17 cellular contexts compared by ENCODE assay signal in genomic region chr19:49915271-49915670, GRCh38. TPM values are rescaled to one million over a fixed set of nuclear protein-coding genes. Genes with fewer than 3 reads are reported as not detected.
DNase-seq lines count a peak whose midpoint lies in the region; ATAC-seq, FAIRE-seq and TF ChIP-seq lines count a peak whose summit lies in the region.
"Had no signal": no experiment of that assay in that cellular context is flagged by ENCODE, and none has a peak within 500 bp of the region (broad histone marks: within the 10 kb centered on the region; RNA-seq: fewer than 3 reads in every experiment).

No MANE protein-coding gene starts in this region.

- H2BK12ac ChIP-seq in H9 (ENCODE audit: insufficient read length, low read depth, low read length) = no peak overlapping the region

- H2BK15ac ChIP-seq in H9 (ENCODE audit: low read depth, low read length) = no peak overlapping the region

- peaks cover 6% of the 10 kb centered on the region; the same call in 1 of the 2 replicates for H3K79me2 ChIP-seq in H9 (ENCODE audit: insufficient read depth, low read length)

- H3K4me1 ChIP-seq in CD8-positive, alpha-beta memory T cell (ENCODE audit: insufficient read depth, low read length) = peaks cover 10% of the 10 kb centered on the region
- no peaks in the 10 kb centered on the region for H3K4me1 ChIP-seq in H9 (ENCODE audit: insufficient read depth, low read length)
- H3K4me1 ChIP-seq in kidney (ENCODE audit: control insufficient read depth in 1 of 2, insufficient read depth in 1 of 2, low read depth in 1 of 2, low read length in 2 of 2) = peaks cover 0 to 7% of the 10 kb centered on the region in 2 donors
- H3K4me1 ChIP-seq: neural progenitor cell had no signal

- H3K79me1 ChIP-seq in H9 (ENCODE audit: insufficient read depth, low read depth, low read length, poor library complexity, severe bottlenecking) = peaks cover 9% of the 10 kb centered on the region

- H3K27me3 ChIP-seq in CD8-positive, alpha-beta memory T cell (ENCODE audit: insufficient read depth, low read length, poor library complexity, severe bottlenecking) = no peaks in the 10 kb centered on the region
- H3K27me3 ChIP-seq in H9 (ENCODE audit: insufficient read depth, low read length) = no peaks in the 10 kb centered on the region
- H3K27me3 ChIP-seq: neural progenitor cell had no signal

- WGBS in H9 (ENCODE audit: extremely low coverage, insufficient read length, low lambda C conversion rate) = no CpG with 5 or more reads among the region's 6 CpGs

- peaks cover 0 to 76% (median 15%) of the 10 kb centered on the region in 3 donors for H3K36me3 Mint-ChIP-seq in CD8-positive, alpha-beta memory T cell
- H3K36me3 Mint-ChIP-seq in H9 (ENCODE audit: insufficient read depth in 1 of 3, low read depth in 3 of 3) (peaks cover 50 to 80% (median 79%) of the 10 kb centered on the region in 3 experiments), memory B cell (peaks cover 17% of the 10 kb centered on the region)
- H3K36me3 Mint-ChIP-seq in activated naive CD8-positive, alpha-beta T cell treated with anti-CD3 and anti-CD28 coated beads, Interleukin-2, amount 10 ng/mL, durations not matched to agents 7 days and 5 days = peaks cover 36% of the 10 kb centered on the region

- intact Hi-C loops in kidney (cut with DNase I) = no loop called here

- H3K9ac ChIP-seq in H9 (ENCODE audit: extremely low read depth, insufficient read length, low read length) (no peak overlapping the region), kidney (ENCODE audit: low read length in 2 of 2) (no peak overlapping the region)
- H3K9ac ChIP-seq: neural progenitor cell had no signal

- H3K27ac Mint-ChIP-seq in CD8-positive, alpha-beta memory T cell = peak overlapping the region in 6 of 8 donors; percentile 14 to 76 (median 58)
- H3K27ac Mint-ChIP-seq in H9 (peak overlapping the region in 1 of 3 experiments; percentile 18; a peak in 2 of 7 replicates), memory B cell (peak overlapping the region; percentile 22)
- H3K27ac Mint-ChIP-seq in activated naive CD8-positive, alpha-beta T cell treated with anti-CD3 and anti-CD28 coated beads, Interleukin-2, amount 10 ng/mL, durations not matched to agents 7 days and 5 days = peak overlapping the region; percentile 42
- H3K27ac Mint-ChIP-seq: neural progenitor cell had no signal

- no peak overlapping the region for H3K14ac ChIP-seq in H9 (ENCODE audit: insufficient read depth, low read length)

- H3K23me2 ChIP-seq in H9 (ENCODE audit: insufficient read length, low read depth, low read length, poor library complexity, severe bottlenecking) = no peaks in the 10 kb centered on the region

- H3K4me3 Mint-ChIP-seq in CD8-positive, alpha-beta memory T cell = no peak overlapping the region
- no peak overlapping the region for H3K4me3 Mint-ChIP-seq in H9
- H3K4me3 Mint-ChIP-seq in activated naive CD8-positive, alpha-beta T cell treated with anti-CD3 and anti-CD28 coated beads, Interleukin-2, amount 10 ng/mL, durations not matched to agents 7 days and 5 days = no peak overlapping the region
- no peak overlapping the region for H3K4me3 Mint-ChIP-seq in memory B cell
- H3K4me3 Mint-ChIP-seq: neural progenitor cell had no signal

- no peak overlapping the region for H3T11ph ChIP-seq in H9 (ENCODE audit: low read length)

- no peak overlapping the region for H2BK20ac ChIP-seq in H9 (ENCODE audit: low read depth, low read length, poor library complexity, severe bottlenecking)

- H3K4me3 ChIP-seq in CD8-positive, alpha-beta memory T cell (ENCODE audit: low read length) = no peak overlapping the region
- H3K4me3 ChIP-seq in kidney (ENCODE audit: low read length in 2 of 2) = no peak overlapping the region
- H3K4me3 ChIP-seq: coronary artery, lung, neural progenitor cell had no signal

- H2AK5ac ChIP-seq in H9 (ENCODE audit: insufficient read length, low read length) = no peak overlapping the region

- H2AFZ ChIP-seq in H9 (ENCODE audit: low read length) = no peak overlapping the region
- H2AFZ ChIP-seq: neural progenitor cell had no signal

- no peak for FAIRE-seq in kidney (lab: Jason Lieb, UNC)

- peaks cover 2% of the 10 kb centered on the region for H4K20me1 ChIP-seq in H9 (ENCODE audit: control insufficient read depth, insufficient read depth, insufficient read length)

- no peaks in the 10 kb centered on the region for H3K9me3 ChIP-seq in CD8-positive, alpha-beta memory T cell (ENCODE audit: low read length)
- H3K9me3 ChIP-seq in H9 (ENCODE audit: control insufficient read depth, low read depth, low read length) (no peaks in the 10 kb centered on the region), kidney (ENCODE audit: control insufficient read depth in 1 of 2, low read length in 2 of 2) (no peaks in the 10 kb centered on the region)

- ATAC-seq in activated naive CD8-positive, alpha-beta T cell treated with anti-CD3 and anti-CD28 coated beads, Interleukin-2, amount 10 ng/mL, durations not matched to agents 7 days and 5 days (ENCODE audit: low read depth) = no peak
- ATAC-seq in memory B cell (ENCODE audit: low read depth) = no peak
- ATAC-seq: Right ventricle myocardium inferior, sciatic nerve had no signal

- no peak overlapping the region for H3K23ac ChIP-seq in H9 (ENCODE audit: insufficient read length, low read depth, low read length)

- CTCF ChIA-PET in CD8-positive, alpha-beta memory T cell (lab: Charles Lee) = no interaction called here

- H4K91ac ChIP-seq in H9 (ENCODE audit: insufficient read length, low read depth, low read length) = no peak overlapping the region

- no peak overlapping the region for H3K27ac ChIP-seq in CD8-positive, alpha-beta memory T cell (ENCODE audit: low read depth, low read length)
- H3K27ac ChIP-seq in H9 (ENCODE audit: insufficient read length, low read depth, low read length) = no peak overlapping the region
- no peak overlapping the region for H3K27ac ChIP-seq in kidney (ENCODE audit: low read depth in 2 of 2, low read length in 2 of 2)
- H3K27ac ChIP-seq: coronary artery, neural progenitor cell had no signal

- H2BK5ac ChIP-seq in H9 (ENCODE audit: insufficient read length, low read length) = no peak overlapping the region

- DNase-seq in CD8-positive, alpha-beta memory T cell = no peak
- no peak for DNase-seq in H9
- no peak for DNase-seq in activated naive CD8-positive, alpha-beta T cell treated with anti-CD3 and anti-CD28 coated beads, Interleukin-2, amount 10 ng/mL, durations not matched to agents 7 days and 5 days
- no peak for DNase-seq in memory B cell (ENCODE audit: low spot score in 2 of 2)
- DNase-seq in RPMI8226 = no peak
- DNase-seq in cerebellar cortex (ENCODE audit: low spot score) = no peak
- DNase-seq in kidney = no peak
- DNase-seq: NCI-H2029; NCI-H82; stimulated activated CD4-positive, alpha-beta T cell treated with anti-CD3 and anti-CD28 coated beads, Interleukin-4, amount 100 ng/mL, for 24 hours; stimulated activated naive CD4-positive, alpha-beta T cell; T1000 had no signal

- no peak overlapping the region for H3K4ac ChIP-seq in H9 (ENCODE audit: low read depth, low read length)

- POLR2A ChIA-PET in CD8-positive, alpha-beta memory T cell (lab: Charles Lee) = no interaction called here
- POLR2A ChIA-PET in activated naive CD8-positive, alpha-beta T cell treated with anti-CD3 and anti-CD28 coated beads, Interleukin-2, amount 10 ng/mL, durations not matched to agents 7 days and 5 days (lab: Charles Lee) = interaction anchor here (0.6 kb wide), 1 partner anchor 11 kb away, joined by 8 read pairs; no protein-coding TSS in a partner anchor

- H3K56ac ChIP-seq in H9 (ENCODE audit: insufficient read length, low read depth, low read length) = no peak overlapping the region

- H4K5ac ChIP-seq in H9 (ENCODE audit: insufficient read length, low read depth, low read length) = no peak overlapping the region

- H3K36me3 ChIP-seq in CD8-positive, alpha-beta memory T cell (ENCODE audit: insufficient read depth, low read length) = peaks cover 18% of the 10 kb centered on the region
- H3K36me3 ChIP-seq in kidney (ENCODE audit: control insufficient read depth in 1 of 2, insufficient read depth in 2 of 2, low read length in 2 of 2) = peaks cover 0 to 14% of the 10 kb centered on the region in 2 donors
- H3K36me3 ChIP-seq: neural progenitor cell had no signal

- no peaks in the 10 kb centered on the region for H3K9me3 Mint-ChIP-seq in CD8-positive, alpha-beta memory T cell
- H3K9me3 Mint-ChIP-seq in H9 = peaks cover 0 to 3% of the 10 kb centered on the region in 2 experiments; a peak in 1 of 5 replicates
- H3K9me3 Mint-ChIP-seq in activated naive CD8-positive, alpha-beta T cell treated with anti-CD3 and anti-CD28 coated beads, Interleukin-2, amount 10 ng/mL, durations not matched to agents 7 days and 5 days = no peaks in the 10 kb centered on the region
- no peaks in the 10 kb centered on the region for H3K9me3 Mint-ChIP-seq in memory B cell

- TF ChIP-seq CTCF in H9 (conservative IDR thresholded peaks at IDR 0.05) (peak; percentile 46; the same call in 2 of the 3 replicates), kidney (IDR thresholded peaks at IDR 0.05; ENCODE audit: borderline replicate concordance, extremely low read depth, insufficient read depth) (no peak)

- H4K8ac ChIP-seq in H9 (replicated peaks; ENCODE audit: insufficient read length, low read depth, low read length) = no peak overlapping the region

- no peak overlapping the region for H3K4me2 ChIP-seq in H9 (ENCODE audit: insufficient read depth, insufficient read length, low read length)
- H3K4me2 ChIP-seq: neural progenitor cell had no signal

- H3K27me3 Mint-ChIP-seq in CD8-positive, alpha-beta memory T cell = no peaks in the 10 kb centered on the region
- H3K27me3 Mint-ChIP-seq in H9 (ENCODE audit: low read depth) (no peaks in the 10 kb centered on the region), memory B cell (no peaks in the 10 kb centered on the region)
- H3K27me3 Mint-ChIP-seq in activated naive CD8-positive, alpha-beta T cell treated with anti-CD3 and anti-CD28 coated beads, Interleukin-2, amount 10 ng/mL, durations not matched to agents 7 days and 5 days = no peaks in the 10 kb centered on the region

- peaks cover 24 to 45% (median 40%) of the 10 kb centered on the region in 3 donors for H3K4me1 Mint-ChIP-seq in CD8-positive, alpha-beta memory T cell
- H3K4me1 Mint-ChIP-seq in H9 (peaks cover 10 to 18% of the 10 kb centered on the region in 2 experiments), memory B cell (peaks cover 31% of the 10 kb centered on the region)
- H3K4me1 Mint-ChIP-seq in activated naive CD8-positive, alpha-beta T cell treated with anti-CD3 and anti-CD28 coated beads, Interleukin-2, amount 10 ng/mL, durations not matched to agents 7 days and 5 days = peaks cover 19% of the 10 kb centered on the region

- no peak overlapping the region for H3K18ac ChIP-seq in H9 (ENCODE audit: insufficient read length, low read depth, low read length)

- H2BK120ac ChIP-seq in H9 (ENCODE audit: low read depth, low read length, poor library complexity, severe bottlenecking) = no peak overlapping the region

RNA-seq across cellular contexts. Expression of gene ATF5, which starts 13.7 kb away (rescaled TPM):
- 10 to 100 TPM; 57.7 to 59.9 TPM for total RNA-seq in CD8-positive, alpha-beta memory T cell
- polyA plus RNA-seq in CD8-positive, alpha-beta memory T cell = 1.7 TPM
- total RNA-seq in H9 (2021) = 18.5 and 20.6 TPM in 2 replicates
- total RNA-seq in activated naive CD8-positive, alpha-beta T cell treated with anti-CD3 and anti-CD28 coated beads, Interleukin-2, amount 10 ng/mL, durations not matched to agents 7 days and 5 days = 1 to 10 TPM; 6.9 TPM
- 36.4 TPM for total RNA-seq in kidney
- 22.7 TPM for polyA plus RNA-seq in kidney (ENCODE audit: insufficient read depth, low read depth, low replicate concordance)

RNA-seq across cellular contexts. Expression of gene NUP62, which starts 14.0 kb away (rescaled TPM):
- 100 to 1,000 TPM; 223 to 231 TPM for total RNA-seq in CD8-positive, alpha-beta memory T cell
- polyA plus RNA-seq in CD8-positive, alpha-beta memory T cell = 73.7 TPM
- total RNA-seq in H9 (2021) = 127 and 137 TPM in 2 replicates
- total RNA-seq in activated naive CD8-positive, alpha-beta T cell treated with anti-CD3 and anti-CD28 coated beads, Interleukin-2, amount 10 ng/mL, durations not matched to agents 7 days and 5 days = 100 to 1,000 TPM in 1 of 2 experiments, 10 to 100 TPM in 1; 94.2 to 105 TPM
- total RNA-seq in kidney = 39.0 TPM
- 17.1 TPM for polyA plus RNA-seq in kidney (ENCODE audit: insufficient read depth, low read depth, low replicate concordance)

RNA-seq across cellular contexts. Expression of gene IL4I1, which starts 18.6 kb away (rescaled TPM):
- 10 to 100 TPM; 35.6 to 39.1 TPM for total RNA-seq in CD8-positive, alpha-beta memory T cell
- 13.1 TPM for polyA plus RNA-seq in CD8-positive, alpha-beta memory T cell
- total RNA-seq in H9 (2021) = 0.29 and 0.61 TPM in 2 replicates
- total RNA-seq in activated naive CD8-positive, alpha-beta T cell treated with anti-CD3 and anti-CD28 coated beads, Interleukin-2, amount 10 ng/mL, durations not matched to agents 7 days and 5 days = 1 to 10 TPM; 1.4 to 1.7 TPM
- 12.8 TPM for total RNA-seq in kidney
- polyA plus RNA-seq in kidney (ENCODE audit: insufficient read depth, low read depth, low replicate concordance) = 0.82 TPM

RNA-seq across cellular contexts. Expression of gene TBC1D17, which starts 37.8 kb away (rescaled TPM):
- total RNA-seq in CD8-positive, alpha-beta memory T cell = 10 to 100 TPM; 31.7 to 33.5 TPM
- 16.8 TPM for polyA plus RNA-seq in CD8-positive, alpha-beta memory T cell
- total RNA-seq in H9 (2021) (33.6 and 33.9 TPM in 2 replicates), kidney (43.6 TPM)
- 10 to 100 TPM; 51.3 to 53.4 TPM for total RNA-seq in activated naive CD8-positive, alpha-beta T cell treated with anti-CD3 and anti-CD28 coated beads, Interleukin-2, amount 10 ng/mL, durations not matched to agents 7 days and 5 days
- polyA plus RNA-seq in kidney (ENCODE audit: insufficient read depth, low read depth, low replicate concordance) = 34.8 TPM

RNA-seq across cellular contexts. Expression of gene AKT1S1, which starts 38.1 kb away (rescaled TPM):
- total RNA-seq in CD8-positive, alpha-beta memory T cell = 10 to 100 TPM; 32.8 to 33.6 TPM
- polyA plus RNA-seq in CD8-positive, alpha-beta memory T cell = 4.7 TPM
- 43.5 and 44.6 TPM in 2 replicates for total RNA-seq in H9 (2021)
- 10 to 100 TPM; 17.3 to 19.9 TPM for total RNA-seq in activated naive CD8-positive, alpha-beta T cell treated with anti-CD3 and anti-CD28 coated beads, Interleukin-2, amount 10 ng/mL, durations not matched to agents 7 days and 5 days
- 33.7 TPM for total RNA-seq in kidney
- polyA plus RNA-seq in kidney (ENCODE audit: insufficient read depth, low read depth, low replicate concordance) = 47.2 TPM
